In genomic region chr18:9263264-9263663, GRCh38 we compare ENCODE assay signal across 18 cellular contexts.
DNase-seq lines count a peak whose midpoint lies in the region; ATAC-seq and TF ChIP-seq lines count a peak whose summit lies in the region.
"Had no signal": no experiment of that assay in that cellular context is flagged by ENCODE, and none has a peak within 500 bp of the region (broad histone marks: within the 10 kb centered on the region; RNA-seq: fewer than 3 reads in every experiment).

No MANE protein-coding gene starts in this region.

- H3K36me3 ChIP-seq in transverse colon = peaks cover 0 to 27% (median 8%) of the 10 kb centered on the region in 4 donors

- no peak for ATAC-seq in activated CD4-positive, alpha-beta T cell treated with anti-CD3 and anti-CD28 coated beads for 36 hours
- ATAC-seq in activated naive CD8-positive, alpha-beta T cell treated with anti-CD3 and anti-CD28 coated beads, Interleukin-2, amount 50 U/mL, for 24 hours = no peak
- ATAC-seq in esophagus mucosa = peak; percentile 51
- no peak for ATAC-seq in stimulated activated naive CD8-positive, alpha-beta T cell treated with anti-CD3 and anti-CD28 coated beads, Interleukin-15, amount 100 ng/mL, for 72 hours
- ATAC-seq: CD8-positive, alpha-beta T cell; HCT116 had no signal

- H3K9me3 ChIP-seq in transverse colon = no peaks in the 10 kb centered on the region

- H3K27ac ChIP-seq in transverse colon = no peak overlapping the region
- H3K27ac ChIP-seq: BLaER1 treated with 17β-estradiol and CSF1 and Interleukin-3, amounts not matched to agents 10 nM and 100 nM had no signal

- no peak overlapping the region for H3K4me3 ChIP-seq in transverse colon
- H3K4me3 ChIP-seq: BLaER1 treated with 17β-estradiol and CSF1 and Interleukin-3, amounts not matched to agents 10 nM and 100 nM had no signal

- H3K36me3 Mint-ChIP-seq in activated CD4-positive, alpha-beta T cell treated with anti-CD3 and anti-CD28 coated beads for 36 hours (ENCODE audit: low read depth) = peaks cover 53% of the 10 kb centered on the region
- peaks cover 41% of the 10 kb centered on the region for H3K36me3 Mint-ChIP-seq in activated naive CD8-positive, alpha-beta T cell treated with anti-CD3 and anti-CD28 coated beads, Interleukin-2, amount 50 U/mL, for 24 hours (ENCODE audit: low read depth)
- H3K36me3 Mint-ChIP-seq in activated naive CD8-positive, alpha-beta T cell treated with anti-CD3 and anti-CD28 coated beads for 36 hours = peaks cover 41% of the 10 kb centered on the region
- H3K36me3 Mint-ChIP-seq in type B pancreatic cell = peaks cover 25% of the 10 kb centered on the region

- no peaks in the 10 kb centered on the region for H3K27me3 ChIP-seq in transverse colon
- H3K27me3 ChIP-seq: BLaER1 treated with 17β-estradiol and CSF1 and Interleukin-3, amounts not matched to agents 10 nM and 100 nM had no signal

- no peaks in the 10 kb centered on the region for H3K4me1 Mint-ChIP-seq in activated CD4-positive, alpha-beta T cell treated with anti-CD3 and anti-CD28 coated beads for 36 hours
- no peaks in the 10 kb centered on the region for H3K4me1 Mint-ChIP-seq in activated naive CD8-positive, alpha-beta T cell treated with anti-CD3 and anti-CD28 coated beads, Interleukin-2, amount 50 U/mL, for 24 hours
- peaks cover 5% of the 10 kb centered on the region for H3K4me1 Mint-ChIP-seq in activated naive CD8-positive, alpha-beta T cell treated with anti-CD3 and anti-CD28 coated beads for 36 hours
- H3K4me1 Mint-ChIP-seq in type B pancreatic cell (ENCODE audit: unreplicated experiment) = no peaks in the 10 kb centered on the region
- H3K4me1 Mint-ChIP-seq in stimulated activated naive CD8-positive, alpha-beta T cell treated with anti-CD3 and anti-CD28 coated beads, Interleukin-15, amount 100 ng/mL, for 72 hours = no peaks in the 10 kb centered on the region
- H3K4me1 Mint-ChIP-seq: B cell had no signal

- WGBS in transverse colon (ENCODE audit: low coverage in 1 of 2), 2 donors = 97 to 100% methylated on average over 1 of the region's 1 CpG

- no peak for TF ChIP-seq EP300 in transverse colon (IDR thresholded peaks at IDR 0.05; ENCODE audit: low read depth)

- DNase-seq in activated CD4-positive, alpha-beta T cell treated with anti-CD3 and anti-CD28 coated beads for 36 hours = no peak
- DNase-seq in activated CD4-positive, alpha-beta T cell treated with anti-CD3 and anti-CD28 coated beads for 48 hours = no peak
- DNase-seq in activated naive CD8-positive, alpha-beta T cell treated with anti-CD3 and anti-CD28 coated beads, Interleukin-2, amount 50 U/mL, for 24 hours = no peak
- DNase-seq in activated naive CD8-positive, alpha-beta T cell treated with anti-CD3 and anti-CD28 coated beads for 36 hours = no peak
- DNase-seq in type B pancreatic cell (ENCODE audit: extremely low spot score, unreplicated experiment) = no peak
- no peak for DNase-seq in transverse colon
- no peak for DNase-seq in stimulated activated naive CD8-positive, alpha-beta T cell treated with anti-CD3 and anti-CD28 coated beads, Interleukin-15, amount 100 ng/mL, for 72 hours
- DNase-seq: Calu3; CD8-positive, alpha-beta T cell; DMS79 treated with DMSO at 0.1 percent for 48 hours; GF-D8; GOT3; H7; HFFc6 had no signal

- in situ Hi-C loops in transverse colon (cut with MboI; ENCODE audit: low pct_ligation_motif_present in 1 of 4, low pct_unique_long_range_greater_than_20kb in 1 of 4, low sequenced_read_pairs in 3 of 4) = no loop called here

- peak overlapping the region; percentile 11 for H3K27ac Mint-ChIP-seq in activated CD4-positive, alpha-beta T cell treated with anti-CD3 and anti-CD28 coated beads for 36 hours
- H3K27ac Mint-ChIP-seq in activated naive CD8-positive, alpha-beta T cell treated with anti-CD3 and anti-CD28 coated beads, Interleukin-2, amount 50 U/mL, for 24 hours = peak overlapping the region; percentile 16
- H3K27ac Mint-ChIP-seq in activated naive CD8-positive, alpha-beta T cell treated with anti-CD3 and anti-CD28 coated beads for 36 hours = no peak overlapping the region
- peak overlapping the region; percentile 2 for H3K27ac Mint-ChIP-seq in type B pancreatic cell
- peak overlapping the region in 1 of 2 donors; percentile 69 for H3K27ac Mint-ChIP-seq in stimulated activated naive CD8-positive, alpha-beta T cell treated with anti-CD3 and anti-CD28 coated beads, Interleukin-15, amount 100 ng/mL, for 72 hours
- H3K27ac Mint-ChIP-seq: B cell; CD8-positive, alpha-beta T cell; HFFc6 had no signal

- no peaks in the 10 kb centered on the region for H3K9me3 Mint-ChIP-seq in activated CD4-positive, alpha-beta T cell treated with anti-CD3 and anti-CD28 coated beads for 36 hours (ENCODE audit: low read depth)
- no peaks in the 10 kb centered on the region for H3K9me3 Mint-ChIP-seq in activated naive CD8-positive, alpha-beta T cell treated with anti-CD3 and anti-CD28 coated beads, Interleukin-2, amount 50 U/mL, for 24 hours
- peaks cover 7% of the 10 kb centered on the region for H3K9me3 Mint-ChIP-seq in activated naive CD8-positive, alpha-beta T cell treated with anti-CD3 and anti-CD28 coated beads for 36 hours
- H3K9me3 Mint-ChIP-seq in type B pancreatic cell = no peaks in the 10 kb centered on the region
- peaks cover 10% of the 10 kb centered on the region in 2 donors for H3K9me3 Mint-ChIP-seq in stimulated activated naive CD8-positive, alpha-beta T cell treated with anti-CD3 and anti-CD28 coated beads, Interleukin-15, amount 100 ng/mL, for 72 hours
- H3K9me3 Mint-ChIP-seq: CD8-positive, alpha-beta T cell had no signal

- H3K4me1 ChIP-seq in transverse colon = no peaks in the 10 kb centered on the region
- H3K4me1 ChIP-seq: BLaER1 treated with 17β-estradiol and CSF1 and Interleukin-3, amounts not matched to agents 10 nM and 100 nM had no signal

- CTCF ChIA-PET in activated CD4-positive, alpha-beta T cell treated with anti-CD3 and anti-CD28 coated beads for 36 hours (lab: Charles Lee) = interaction anchor here (1.2 to 2.1 kb wide), 3 partner anchors 9 to 190 kb away, joined by 4 read pairs; no protein-coding TSS in a partner anchor

- no peaks in the 10 kb centered on the region for H3K27me3 Mint-ChIP-seq in activated CD4-positive, alpha-beta T cell treated with anti-CD3 and anti-CD28 coated beads for 36 hours
- no peaks in the 10 kb centered on the region for H3K27me3 Mint-ChIP-seq in activated naive CD8-positive, alpha-beta T cell treated with anti-CD3 and anti-CD28 coated beads, Interleukin-2, amount 50 U/mL, for 24 hours
- H3K27me3 Mint-ChIP-seq in activated naive CD8-positive, alpha-beta T cell treated with anti-CD3 and anti-CD28 coated beads for 36 hours = no peaks in the 10 kb centered on the region
- no peaks in the 10 kb centered on the region for H3K27me3 Mint-ChIP-seq in type B pancreatic cell
- H3K27me3 Mint-ChIP-seq in stimulated activated naive CD8-positive, alpha-beta T cell treated with anti-CD3 and anti-CD28 coated beads, Interleukin-15, amount 100 ng/mL, for 72 hours = no peaks in the 10 kb centered on the region
- H3K27me3 Mint-ChIP-seq: B cell had no signal

- TF ChIP-seq CTCF in type B pancreatic cell (conservative IDR thresholded peaks at IDR 0.05) (no peak), transverse colon (IDR thresholded peaks at IDR 0.05) (no peak)

- TF ChIP-seq POLR2A in transverse colon (IDR thresholded peaks at IDR 0.05) = no peak

- POLR2A ChIA-PET in activated CD4-positive, alpha-beta T cell treated with anti-CD3 and anti-CD28 coated beads for 36 hours (lab: Charles Lee) = interaction anchor here (0.7 kb wide), 1 partner anchor 70 kb away, joined by 3 read pairs; no protein-coding TSS in a partner anchor

- no peak overlapping the region for H3K4me3 Mint-ChIP-seq in activated CD4-positive, alpha-beta T cell treated with anti-CD3 and anti-CD28 coated beads for 36 hours
- no peak overlapping the region for H3K4me3 Mint-ChIP-seq in activated naive CD8-positive, alpha-beta T cell treated with anti-CD3 and anti-CD28 coated beads, Interleukin-2, amount 50 U/mL, for 24 hours
- H3K4me3 Mint-ChIP-seq in activated naive CD8-positive, alpha-beta T cell treated with anti-CD3 and anti-CD28 coated beads for 36 hours = no peak overlapping the region
- H3K4me3 Mint-ChIP-seq in type B pancreatic cell = peak overlapping the region; percentile 3
- H3K4me3 Mint-ChIP-seq in stimulated activated naive CD8-positive, alpha-beta T cell treated with anti-CD3 and anti-CD28 coated beads, Interleukin-15, amount 100 ng/mL, for 72 hours = no peak overlapping the region
- H3K4me3 Mint-ChIP-seq: B cell; CD8-positive, alpha-beta T cell; HFFc6 had no signal

- intact Hi-C loops in activated CD4-positive, alpha-beta T cell treated with anti-CD3 and anti-CD28 coated beads for 36 hours (cut with DNase I, micrococcal nuclease) = no loop called here
- intact Hi-C loops in transverse colon (cut with DNase I; ENCODE audit: low total_unique reads) = no loop called here
